8 cellular contexts compared by ENCODE assay signal in the genomic region with DNA sequence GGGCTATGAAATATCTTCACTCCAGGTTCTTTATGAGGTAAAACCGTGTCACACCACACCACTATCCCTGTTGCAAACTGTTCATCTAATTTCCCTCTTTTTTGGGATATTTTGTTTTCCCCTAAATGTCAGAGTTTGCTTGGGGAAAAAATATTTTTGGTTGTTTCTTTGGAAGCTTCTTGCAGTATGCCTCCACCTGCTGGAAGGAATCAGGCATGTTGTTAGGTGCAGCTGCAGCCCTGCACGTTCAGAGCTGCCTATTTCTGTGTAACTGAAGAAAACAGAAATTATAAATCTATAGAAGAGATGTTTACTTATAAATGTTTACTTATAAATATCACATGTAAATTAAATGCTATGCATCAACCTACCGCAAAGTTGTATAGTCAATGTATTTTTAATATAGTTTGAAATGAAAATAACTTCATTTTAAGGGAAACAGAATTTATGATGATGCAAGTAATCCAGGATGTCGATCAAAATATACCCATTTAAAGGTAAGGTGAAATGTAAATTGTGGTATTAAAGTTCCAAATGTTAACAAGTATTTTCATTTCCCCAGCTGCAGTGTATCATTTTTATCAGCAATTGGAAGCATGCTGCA.
DNase-seq lines count a peak whose midpoint lies in the region; ATAC-seq and TF ChIP-seq lines count a peak whose summit lies in the region.

No MANE protein-coding gene starts in this region.

- H3K4me1 ChIP-seq in RWPE2 (ENCODE audit: insufficient read depth, poor library complexity, severe bottlenecking), result no peaks in the 10 kb centered on the region
- no peaks in the 10 kb centered on the region for H3K4me1 ChIP-seq in foreskin keratinocyte

- peak; percentile 91 for TF ChIP-seq CTCF in AG04450 (IDR thresholded peaks at IDR 0.05; ENCODE audit: low read depth, low read length)
- TF ChIP-seq CTCF in RWPE2 (IDR thresholded peaks at IDR 0.05; ENCODE audit: poor library complexity, severe bottlenecking), result peak; percentile 82
- peak; percentile 75 for TF ChIP-seq CTCF in foreskin keratinocyte (conservative IDR thresholded peaks at IDR 0.05)

- DNase-seq in AG04450 (ENCODE audit: low read depth, low spot score), result peak; percentile 30
- peak; percentile 7 for DNase-seq in HT-29 (ENCODE audit: low spot score)
- no peak for DNase-seq in RWPE2 (ENCODE audit: low spot score)
- DNase-seq in foreskin keratinocyte, result peak in 1 of 2 donors; percentile 33
- peak; percentile 12 for DNase-seq in smooth muscle cell of the brain vasculature (ENCODE audit: low read depth, low spot score)
- DNase-seq in NCI-H2029 treated with DMSO at 0.1 percent for 48 hours (lab: John Stamatoyannopoulos, UW), result no peak
- no peak for DNase-seq in stimulated activated CD4-positive, alpha-beta T cell treated with anti-CD3 and anti-CD28 coated beads, Interleukin-4, amount 100 ng/mL, for 4 hours

- no peaks in the 10 kb centered on the region for H3K36me3 ChIP-seq in RWPE2 (ENCODE audit: low read depth)

- H3K9me3 ChIP-seq in AG04450 (ENCODE audit: control insufficient read depth, insufficient read depth, low read length) (no peaks in the 10 kb centered on the region), RWPE2 (ENCODE audit: severe bottlenecking) (no peaks in the 10 kb centered on the region)

- H3K4me3 ChIP-seq in AG04450 (ENCODE audit: low read depth, low read length) (no peak overlapping the region), RWPE2 (ENCODE audit: severe bottlenecking) (no peak overlapping the region)

- ATAC-seq in RWPE2 (ENCODE audit: low read depth), result peak; percentile 76
- peak; percentile 78 for ATAC-seq in foreskin keratinocyte
- no peak for ATAC-seq in GM18873 (IDR thresholded peaks at IDR 0.05; ENCODE audit: low FRiP score, unreplicated experiment)

- POLR2A ChIA-PET in AG04450 (lab: Yijun Ruan, JAX), result no interaction called here

- H3K27ac ChIP-seq in AG04450 (ENCODE audit: low read depth, low read length) (no peak overlapping the region), RWPE2 (ENCODE audit: poor library complexity, severe bottlenecking) (no peak overlapping the region), foreskin keratinocyte (no peak overlapping the region)

- CTCF ChIA-PET in AG04450 (lab: Charles Lee), result interaction anchor here (0.6 to 2.0 kb wide), 7 partner anchors 9 to 424 kb away, joined by 3 to 14 read pairs (median 4); no protein-coding TSS in a partner anchor

- H3K27me3 ChIP-seq in AG04450 (ENCODE audit: control insufficient read depth, insufficient read depth, low read length) (peaks cover 4% of the 10 kb centered on the region), RWPE2 (ENCODE audit: insufficient read depth, poor library complexity, severe bottlenecking) (peaks cover 4% of the 10 kb centered on the region), foreskin keratinocyte (no peaks in the 10 kb centered on the region)

Comparison
In these comparisons a context has a peak if more than half of its experiments do, and no peak if none do; other contexts are left out.
1. DNase-seq: peak in AG04450 (single experiment), HT-29 (single experiment) and smooth muscle cell of the brain vasculature (single experiment); none in RWPE2 (single experiment), NCI-H2029 treated with DMSO at 0.1 percent for 48 hours (single experiment) and stimulated activated CD4-positive, alpha-beta T cell treated with anti-CD3 and anti-CD28 coated beads, Interleukin-4, amount 100 ng/mL, for 4 hours (0 of 2).
2. Peak in every context shown above with its lines, with median percentiles within 50 percentile points of each other: CTCF ChIP-seq.